ENCODE assay signal across 22 cellular contexts in genomic region chr17:74362811-74363498, GRCh38. TPM values are rescaled to one million over a fixed set of nuclear protein-coding genes. Genes with fewer than 3 reads are reported as not detected.
DNase-seq lines count a peak whose midpoint lies in the region; ATAC-seq and TF ChIP-seq lines count a peak whose summit lies in the region.
"Had no signal": no experiment of that assay in that cellular context is flagged by ENCODE, and none has a peak within 500 bp of the region (broad histone marks: within the 10 kb centered on the region; RNA-seq: fewer than 3 reads in every experiment).

No MANE protein-coding gene starts in this region.

- no peaks in the 10 kb centered on the region for H3K9me3 ChIP-seq in BLaER1
- H3K9me3 ChIP-seq in right cardiac atrium (ENCODE audit: control insufficient read depth, low read length), result no peaks in the 10 kb centered on the region
- H3K9me3 ChIP-seq: esophagus squamous epithelium, HAP-1, heart right ventricle, right lobe of liver, SJSA1 had no signal

- POLR2A ChIA-PET in GM10248 (lab: Yijun Ruan, JAX), result no interaction called here

- H4K20me1 ChIP-seq in BLaER1, result no peaks in the 10 kb centered on the region

- intact Hi-C loops in right cardiac atrium (cut with DNase I), result loop anchor here (2.0 to 10.0 kb wide), 3 partner anchors 61 to 148 kb away; partner anchors contain the start of gene TTYH2 (in 2 of the 4)

- H3K4me3 ChIP-seq in BLaER1 (no peak overlapping the region), right cardiac atrium (ENCODE audit: low read length) (no peak overlapping the region)
- H3K4me3 ChIP-seq: esophagus squamous epithelium, HAP-1, heart right ventricle, right lobe of liver, SJSA1 had no signal

- H3K27me3 ChIP-seq in BLaER1, result peaks cover 5% of the 10 kb centered on the region
- no peaks in the 10 kb centered on the region for H3K27me3 ChIP-seq in right cardiac atrium (ENCODE audit: control insufficient read depth, insufficient read depth)
- H3K27me3 ChIP-seq: right lobe of liver had no signal

- H3K4me1 ChIP-seq in BLaER1, result peaks cover 20% of the 10 kb centered on the region
- no peaks in the 10 kb centered on the region for H3K4me1 ChIP-seq in right cardiac atrium (ENCODE audit: control insufficient read depth, insufficient read depth, low read length)
- H3K4me1 ChIP-seq: HAP-1, right lobe of liver, SJSA1 had no signal

- CTCF ChIA-PET in GM10248 (lab: Yijun Ruan, JAX), result interaction anchor here (0.9 to 6.2 kb wide), 18 partner anchors 10 to 933 kb away, joined by 3 to 50 read pairs (median 3); partner anchors contain the start of genes RAB37, RPL38 and TTYH2

- TF ChIP-seq CTCF in GM10248 (IDR thresholded peaks at IDR 0.05; ENCODE audit: control extremely low read depth, extremely low read depth, low read depth, missing control alignments), result no peak

- H3K27ac ChIP-seq in BLaER1 (no peak overlapping the region), right cardiac atrium (ENCODE audit: low read length) (no peak overlapping the region)
- H3K27ac ChIP-seq: esophagus squamous epithelium, heart right ventricle, right lobe of liver, SJSA1 had no signal

- no peak overlapping the region for H3K9ac ChIP-seq in BLaER1

- ATAC-seq in left lobe of liver (peak; percentile 17), right cardiac atrium (no peak)
- ATAC-seq: heart right ventricle had no signal

- peak overlapping the region; percentile 45; the same call in 1 of the 2 replicates for H3K4me2 ChIP-seq in BLaER1

- DNase-seq in NCI-H2107 treated with DMSO at 0.1 percent for 48 hours (lab: John Stamatoyannopoulos, UW; ENCODE audit: unreplicated experiment) (peak; percentile 73), amygdala (lab: John Stamatoyannopoulos, UW) (peak in 42 of 56 donors; percentile 13 to 76 (median 45)), left lobe of liver (ENCODE audit: low spot score) (no peak), NCI-H1930 (lab: John Stamatoyannopoulos, UW) (no peak), GM10248 (ENCODE audit: extremely low spot score) (no peak), right cardiac atrium (no peak)
- no peak for DNase-seq in stimulated activated naive CD4-positive, alpha-beta T cell (lab: John Stamatoyannopoulos, UW)
- DNase-seq: activated CD4-positive, CD25-positive, alpha-beta regulatory T cell treated with anti-CD3 and anti-CD28 coated beads, Interleukin-2, amount 50 U/mL, for 72 hours; activated naive CD4-positive, alpha-beta T cell treated with Interleukin-2 at 50 U/mL for 16 hours; esophagus squamous epithelium; GDM1; heart right ventricle; NCI-H2081 treated with DMSO at 0.1 percent for 48 hours; stimulated activated CD4-positive, alpha-beta T cell treated with anti-CD3 and anti-CD28 coated beads, Interleukin-1b, Interleukin-23, amount 100 ng/mL, for 48 hours had no signal

- no peaks in the 10 kb centered on the region for H3K36me3 ChIP-seq in BLaER1
- H3K36me3 ChIP-seq: esophagus squamous epithelium, HAP-1, heart right ventricle, right lobe of liver, SJSA1 had no signal

- 53% methylated on average over 14 of the region's 14 CpGs for WGBS in right cardiac atrium

RNA-seq across cellular contexts. Expression of gene BTBD17, which starts 1.3 kb away (rescaled TPM):
- total RNA-seq in left lobe of liver (not detected), right cardiac atrium (not detected)
- not detected for polyA plus RNA-seq in right cardiac atrium
- total RNA-seq: esophagus squamous epithelium, heart right ventricle, kidney epithelial cell, OCI-LY7, right lobe of liver, SJSA1 had no signal
- polyA plus RNA-seq: AG04450, heart right ventricle had no signal

RNA-seq across cellular contexts. Expression of gene GPR142, which starts 4.4 kb away (rescaled TPM):
- not detected for total RNA-seq in left lobe of liver
- not detected for total RNA-seq in right cardiac atrium
- polyA plus RNA-seq in right cardiac atrium, result not detected
- total RNA-seq: kidney epithelial cell, OCI-LY7, SJSA1 had no signal
- polyA plus RNA-seq: AG04450, heart right ventricle, neural cell had no signal

RNA-seq across cellular contexts. Expression of gene KIF19, which starts 36.9 kb away (rescaled TPM):
- total RNA-seq in left lobe of liver (0.58 TPM), right cardiac atrium (under 1 TPM; 0.14 to 0.38 (median 0.25) TPM)
- polyA plus RNA-seq in right cardiac atrium, result 0.88 TPM
- total RNA-seq: kidney epithelial cell, OCI-LY7, SJSA1 had no signal
- polyA plus RNA-seq: AG04450, neural cell had no signal

Comparison
In these comparisons a context has a peak if more than half of its experiments do, and no peak if none do; other contexts are left out.
1. DNase-seq: peak in NCI-H2107 treated with DMSO at 0.1 percent for 48 hours (single experiment) and amygdala (42 of 56); none in left lobe of liver (single experiment), NCI-H1930 (0 of 2), GM10248 (single experiment), right cardiac atrium (0 of 3) and stimulated activated naive CD4-positive, alpha-beta T cell (0 of 6).